Comparison of ENCODE assay signal across 10 cellular contexts in the genomic region with DNA sequence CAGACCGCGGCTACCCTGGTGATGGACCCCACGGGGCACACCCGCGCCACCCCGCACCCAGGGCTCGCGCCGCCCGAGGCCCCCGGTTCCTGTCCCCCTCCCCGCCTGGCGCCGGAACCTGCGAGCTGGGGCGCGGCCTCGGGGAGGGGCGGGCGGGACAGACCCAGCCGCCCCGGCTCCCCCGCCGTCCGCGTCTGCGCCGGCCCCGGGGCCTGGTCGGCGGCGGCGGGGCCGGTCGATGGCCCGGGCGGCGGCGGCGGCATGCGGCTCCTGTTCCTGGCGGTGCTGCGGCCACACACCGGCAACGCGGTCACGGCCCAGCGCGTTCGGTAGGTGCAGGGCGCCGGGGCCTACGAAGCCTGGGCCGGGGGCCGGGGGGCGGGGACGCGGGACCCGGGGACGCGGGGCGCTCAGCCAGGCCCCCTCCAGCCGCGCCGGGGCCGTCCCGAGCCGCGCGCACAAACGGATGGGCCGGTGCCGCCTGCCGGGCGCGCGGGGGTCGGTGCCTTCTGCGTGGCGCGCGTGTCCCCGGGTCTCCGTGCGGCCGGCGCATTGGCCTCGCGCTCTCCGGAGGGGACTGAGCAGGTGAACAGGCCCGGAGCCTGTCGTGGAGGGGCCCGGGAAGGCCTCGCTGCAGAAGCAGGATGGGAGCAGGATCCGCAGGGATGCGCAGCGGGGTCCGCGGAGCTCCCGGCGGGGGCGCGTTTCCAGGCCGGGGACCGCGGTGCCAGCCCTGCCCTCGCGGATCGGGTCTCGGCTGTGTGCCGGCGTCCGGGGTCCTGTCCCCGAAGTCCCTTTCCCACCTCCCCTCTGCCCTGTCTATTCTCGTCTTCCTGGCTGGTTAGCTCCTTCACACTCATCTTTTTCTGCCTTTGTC. TPM values are rescaled to one million over a fixed set of nuclear protein-coding genes. Genes with fewer than 3 reads are reported as not detected.
DNase-seq lines count a peak whose midpoint lies in the region; ATAC-seq and TF ChIP-seq lines count a peak whose summit lies in the region.
"Had no signal": no experiment of that assay in that cellular context is flagged by ENCODE, and none has a peak within 500 bp of the region (broad histone marks: within the 10 kb centered on the region; RNA-seq: fewer than 3 reads in every experiment).

TSS of gene GLT1D1 (plus strand) at position 158 of the 877 bp plus-strand sequence. CDS start at position 262, 104 bp downstream.

- H3K27ac Mint-ChIP-seq in activated CD4-positive, alpha-beta T cell treated with anti-CD3 and anti-CD28 coated beads for 36 hours: no peak within 1 kb of the TSS
- no peak within 1 kb of the TSS for H3K27ac Mint-ChIP-seq in T-helper 17 cell

- H3K9me2 ChIP-seq in PC-9 (ENCODE audit: insufficient read depth): no peaks in the 10 kb centered on the region

- ATAC-seq in activated CD4-positive, alpha-beta T cell treated with anti-CD3 and anti-CD28 coated beads for 36 hours: no peak
- ATAC-seq in T-helper 17 cell: no peak
- ATAC-seq in HG03469 (IDR thresholded peaks at IDR 0.05; ENCODE audit: unreplicated experiment): no peak

- H3K9me3 ChIP-seq in T-helper 17 cell (ENCODE audit: control insufficient read depth, low read length, poor library complexity, severe bottlenecking) (no peaks in the 10 kb centered on the region), PC-9 (ENCODE audit: insufficient read depth, low read depth) (no peaks in the 10 kb centered on the region)

- no peaks in the 10 kb centered on the region for H3K4me1 ChIP-seq in PC-9 (replicated peaks; ENCODE audit: insufficient read depth)

- H3K36me3 ChIP-seq in PC-9 (ENCODE audit: low read depth): no peaks in the 10 kb centered on the region

- CTCF ChIA-PET in activated CD4-positive, alpha-beta T cell treated with anti-CD3 and anti-CD28 coated beads for 36 hours (lab: Charles Lee): no interaction called here
- CTCF ChIA-PET in PC-9 (lab: Charles Lee): interaction anchor here (0.5 kb wide), 1 partner anchor 26 kb away, joined by 5 read pairs; no protein-coding TSS in a partner anchor

- H3K4me1 Mint-ChIP-seq in activated CD4-positive, alpha-beta T cell treated with anti-CD3 and anti-CD28 coated beads for 36 hours: peaks cover 2% of the 10 kb centered on the region
- H3K4me1 Mint-ChIP-seq in T-helper 17 cell: peaks cover 2% of the 10 kb centered on the region

- DNase-seq in activated CD4-positive, alpha-beta T cell treated with anti-CD3 and anti-CD28 coated beads for 36 hours: peak; percentile 6
- DNase-seq in activated CD4-positive, alpha-beta T cell treated with anti-CD3 and anti-CD28 coated beads for 48 hours: no peak
- no peak for DNase-seq in T-helper 17 cell
- DNase-seq in left kidney (ENCODE audit: low read depth, low spot score): peak; percentile 69
- no peak for DNase-seq in PC-9
- no peak for DNase-seq in RKO (ENCODE audit: low spot score)
- DNase-seq: GOT3, NCI-H446 treated with DMSO at 0.1 percent for 48 hours had no signal

- no peak within 1 kb of the TSS for H3K4me3 Mint-ChIP-seq in activated CD4-positive, alpha-beta T cell treated with anti-CD3 and anti-CD28 coated beads for 36 hours
- peak within 1 kb of the TSS; percentile 31 for H3K4me3 Mint-ChIP-seq in T-helper 17 cell

- no peaks in the 10 kb centered on the region for H3K79me2 ChIP-seq in PC-9 (ENCODE audit: low read depth)

- intact Hi-C loops in activated CD4-positive, alpha-beta T cell treated with anti-CD3 and anti-CD28 coated beads for 36 hours (cut with DNase I, micrococcal nuclease): no loop called here
- intact Hi-C loops in PC-9 (cut with micrococcal nuclease; ENCODE audit: unreplicated experiment): no loop called here

- H3K4me3 ChIP-seq in PC-9: no peak within 1 kb of the TSS

- peaks cover 26% of the 10 kb centered on the region for H3K27me3 Mint-ChIP-seq in activated CD4-positive, alpha-beta T cell treated with anti-CD3 and anti-CD28 coated beads for 36 hours
- peaks cover 48% of the 10 kb centered on the region for H3K27me3 Mint-ChIP-seq in T-helper 17 cell

- H2AFZ ChIP-seq in PC-9: no peak within 1 kb of the TSS

- POLR2A ChIA-PET in activated CD4-positive, alpha-beta T cell treated with anti-CD3 and anti-CD28 coated beads for 36 hours (lab: Charles Lee): no interaction called here
- POLR2A ChIA-PET in PC-9 (lab: Charles Lee; ENCODE audit: unreplicated experiment): no interaction called here

- no peaks in the 10 kb centered on the region for H4K20me1 ChIP-seq in PC-9 (ENCODE audit: insufficient read depth)

- H3K4me2 ChIP-seq in PC-9: no peak within 1 kb of the TSS

- no TSS peak for BruUV-seq in PC-9 (replicated peaks; lab: Mats Ljungman, UMichigan)

- H3K27me3 ChIP-seq in PC-9 (ENCODE audit: insufficient read depth, low read depth): peaks cover 80% of the 10 kb centered on the region

- H3K36me3 Mint-ChIP-seq in activated CD4-positive, alpha-beta T cell treated with anti-CD3 and anti-CD28 coated beads for 36 hours (ENCODE audit: low read depth): no peaks in the 10 kb centered on the region
- H3K36me3 Mint-ChIP-seq in T-helper 17 cell (ENCODE audit: low read depth): peaks cover 2% of the 10 kb centered on the region

- H3F3A ChIP-seq in PC-9 (ENCODE audit: insufficient read depth, low read depth): no peaks in the 10 kb centered on the region

- peak within 1 kb of the TSS; percentile 56 for H3K27ac ChIP-seq in temporal lobe (ENCODE audit: low read depth, low read length)
- no peak within 1 kb of the TSS for H3K27ac ChIP-seq in PC-9

- no peak for TF ChIP-seq CTCF in PC-9 (conservative IDR thresholded peaks at IDR 0.05)

- no peaks in the 10 kb centered on the region for H3K9me3 Mint-ChIP-seq in activated CD4-positive, alpha-beta T cell treated with anti-CD3 and anti-CD28 coated beads for 36 hours (ENCODE audit: low read depth)

RNA-seq across cellular contexts. Expression of gene GLT1D1, which starts in this region (rescaled TPM):
- total RNA-seq in activated CD4-positive, alpha-beta T cell treated with anti-CD3 and anti-CD28 coated beads for 36 hours: under 1 TPM; 0.30 to 0.53 TPM
- total RNA-seq in T-helper 17 cell: 1 to 10 TPM in 1 of 2 donors, under 1 TPM in 1; 0.10 to 1.2 TPM
- total RNA-seq in temporal lobe: 9.6 TPM
- total RNA-seq in PC-9 (2021): not detected in 2 replicates

Comparison
In these comparisons a context has a peak if more than half of its experiments do, and no peak if none do; other contexts are left out.
1. Peak in DNase-seq in activated CD4-positive, alpha-beta T cell treated with anti-CD3 and anti-CD28 coated beads for 36 hours; RNA of the gene not detected or under 1 TPM.